ENCODE assay signal across 8 cellular contexts in the genomic region with DNA sequence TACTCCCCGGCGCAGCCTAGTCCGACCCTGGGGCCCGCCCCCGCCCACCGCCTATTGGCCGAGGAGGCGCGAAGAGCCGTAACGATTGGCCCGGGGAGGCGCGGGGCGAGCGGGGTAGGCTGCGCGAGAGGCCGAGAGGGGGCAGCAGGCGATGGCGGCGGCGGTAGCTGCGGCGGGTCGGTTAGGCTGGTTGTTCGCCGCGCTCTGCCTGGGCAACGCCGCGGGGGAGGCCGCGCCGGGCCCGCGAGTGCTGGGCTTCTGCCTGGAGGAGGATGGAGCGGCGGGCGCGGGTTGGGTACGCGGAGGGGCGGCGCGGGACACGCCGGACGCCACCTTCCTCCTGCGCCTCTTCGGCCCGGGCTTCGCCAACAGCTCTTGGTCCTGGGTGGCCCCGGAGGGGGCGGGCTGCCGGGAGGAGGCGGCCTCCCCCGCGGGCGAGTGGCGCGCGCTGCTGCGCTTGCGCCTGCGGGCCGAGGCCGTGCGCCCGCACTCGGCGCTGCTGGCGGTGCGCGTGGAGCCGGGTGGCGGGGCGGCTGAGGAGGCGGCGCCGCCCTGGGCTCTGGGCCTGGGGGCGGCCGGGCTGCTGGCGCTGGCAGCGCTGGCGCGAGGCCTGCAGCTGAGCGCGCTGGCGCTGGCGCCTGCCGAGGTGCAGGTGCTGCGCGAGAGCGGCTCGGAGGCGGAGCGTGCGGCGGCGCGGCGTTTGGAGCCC. TPM values are rescaled to one million over a fixed set of nuclear protein-coding genes. Genes with fewer than 3 reads are reported as not detected.
DNase-seq lines count a peak whose midpoint lies in the region; ATAC-seq and TF ChIP-seq lines count a peak whose summit lies in the region.

A gene (plus strand): TSS at position 142 of the 709 bp plus-strand sequence. CDS start 10 bp downstream, at position 152.

- 0% methylated on average over 49 of the region's 103 CpGs; no CpG with 5 or more reads in 1 of the 2 experiments for WGBS in IMR-90 (ENCODE audit: extremely low coverage in 2 of 2, insufficient read length in 1 of 2), 2 experiments

- peaks cover 9% of the 10 kb centered on the region for H3K9me1 ChIP-seq in IMR-90 (ENCODE audit: insufficient read depth, low read length)

- no peak within 1 kb of the TSS for H4K5ac ChIP-seq in IMR-90 (ENCODE audit: low read depth, low read length)

- H2BK5ac ChIP-seq in IMR-90 (ENCODE audit: low read depth, low read length, poor library complexity, severe bottlenecking), result peak within 1 kb of the TSS; percentile 80

- H2AK9ac ChIP-seq in IMR-90 (replicated peaks; ENCODE audit: low read depth, low read length, poor library complexity), result peak within 1 kb of the TSS; percentile 93

- peak within 1 kb of the TSS in 1 of 2 experiments; percentile 52; a peak in 1 of 4 replicates for H4K8ac ChIP-seq in IMR-90 (ENCODE audit: low read depth in 2 of 2, low read length in 2 of 2)

- no peak for TF ChIP-seq POLR2A in IMR-90 (IDR thresholded peaks at IDR 0.05; ENCODE audit: low read depth, low read length)

- H3K27ac ChIP-seq in IMR-90 (ENCODE audit: insufficient read depth, low read length), result peak within 1 kb of the TSS; percentile 60
- H3K27ac ChIP-seq in OCI-LY3 (ENCODE audit: low read length), result peak within 1 kb of the TSS; percentile 70

- H3K4me3 ChIP-seq in IMR-90 (ENCODE audit: insufficient read depth, low read depth, low read length) (peak within 1 kb of the TSS; percentile 69), OCI-LY3 (ENCODE audit: low read length) (peak within 1 kb of the TSS; percentile 85), mucosa of descending colon (peak within 1 kb of the TSS; percentile 42)

- H3K9ac ChIP-seq in IMR-90 (ENCODE audit: low read depth, low read length), result peak within 1 kb of the TSS; percentile 57
- peak within 1 kb of the TSS; percentile 78 for H3K9ac ChIP-seq in OCI-LY3 (ENCODE audit: low read length)

- H3K23ac ChIP-seq in IMR-90 (ENCODE audit: low read depth, low read length), result peak within 1 kb of the TSS; percentile 98

- DNase-seq in DMS153 treated with DMSO at 0.1 percent for 48 hours (lab: John Stamatoyannopoulos, UW; ENCODE audit: unreplicated experiment), result peak; percentile 82
- DNase-seq in IMR-90, result peak; percentile 88
- peak; percentile 98 for DNase-seq in activated CD8-positive, alpha-beta memory T cell treated with anti-CD3 and anti-CD28 coated beads, Interleukin-2, amount 50 U/mL, for 48 hours
- peak; percentile 100 for DNase-seq in epidermal melanocyte (ENCODE audit: insufficient read length, low spot score)
- peak; percentile 98 for DNase-seq in mucosa of descending colon
- DNase-seq in stimulated activated CD8-positive, alpha-beta memory T cell treated with anti-CD3 and anti-CD28 coated beads, Interleukin-4, amount 100 ng/mL, for 1 hour (ENCODE audit: low read depth in 2 of 2, low spot score in 1 of 2), result peak; percentile 84 to 92

- intact Hi-C loops in IMR-90 (cut with micrococcal nuclease), result loop anchor here (1.0 kb wide), 1 partner anchor 144 kb away; no protein-coding TSS in a partner anchor
- intact Hi-C loops in mucosa of descending colon (cut with DNase I, micrococcal nuclease), result no loop called here

- no peaks in the 10 kb centered on the region for H3K27me3 ChIP-seq in IMR-90 (ENCODE audit: control insufficient read depth, insufficient read depth, low read length)
- no peaks in the 10 kb centered on the region for H3K27me3 ChIP-seq in OCI-LY3 (ENCODE audit: low read depth, low read length)

- dilution Hi-C loops in IMR-90 (cut with HindIII; ENCODE audit: low sequenced_read_pairs, unreplicated experiment), result no loop called here

- TF ChIP-seq CTCF in IMR-90 (conservative IDR thresholded peaks at IDR 0.05; ENCODE audit: low read depth, low read length), result peak; percentile 59
- TF ChIP-seq CTCF in OCI-LY3 (IDR thresholded peaks at IDR 0.05; ENCODE audit: low read depth, low read length), result peak; percentile 36
- TF ChIP-seq CTCF in mucosa of descending colon (IDR thresholded peaks at IDR 0.05), result peak; percentile 84

- CTCF ChIA-PET in IMR-90 (lab: Yijun Ruan, JAX), result no interaction called here

- ATAC-seq in GM21529 (IDR thresholded peaks at IDR 0.05; ENCODE audit: unreplicated experiment), result peak; percentile 85
- peak; percentile 96 for ATAC-seq in IMR-90 (ENCODE audit: low read depth)
- ATAC-seq in mucosa of descending colon, result peak; percentile 90

- H4K91ac ChIP-seq in IMR-90 (ENCODE audit: insufficient read depth, low read depth, low read length), result peak within 1 kb of the TSS; percentile 14; the same call in 1 of the 2 replicates

- no peak within 1 kb of the TSS for H2BK20ac ChIP-seq in IMR-90 (ENCODE audit: low read depth, low read length)

- POLR2A ChIA-PET in IMR-90 (lab: Charles Lee; ENCODE audit: unreplicated experiment), result no interaction called here

- peak within 1 kb of the TSS; percentile 99 for H2AFZ ChIP-seq in IMR-90 (replicated peaks; ENCODE audit: low read length, poor library complexity)
- peak within 1 kb of the TSS; percentile 91 for H2AFZ ChIP-seq in OCI-LY3 (ENCODE audit: low read depth, low read length)

- H3K36me3 ChIP-seq in IMR-90 (ENCODE audit: control insufficient read depth, insufficient read depth, low read length) (peaks cover 3% of the 10 kb centered on the region; the same call in 1 of the 2 replicates), OCI-LY3 (replicated peaks; ENCODE audit: low read depth, low read length) (peaks cover 4% of the 10 kb centered on the region), mucosa of descending colon (ENCODE audit: low read depth) (no peaks in the 10 kb centered on the region)

- no peak within 1 kb of the TSS for H2BK15ac ChIP-seq in IMR-90 (ENCODE audit: low read depth, low read length)

- H3K4me2 ChIP-seq in IMR-90 (ENCODE audit: low read depth, low read length) (peak within 1 kb of the TSS; percentile 99), OCI-LY3 (ENCODE audit: low read length) (peak within 1 kb of the TSS; percentile 96)

- H3K18ac ChIP-seq in IMR-90 (ENCODE audit: low read depth, low read length), result no peak within 1 kb of the TSS

- H3K9me3 ChIP-seq in IMR-90 (ENCODE audit: control insufficient read depth, insufficient read depth, low read length), result no peaks in the 10 kb centered on the region
- H3K9me3 ChIP-seq in OCI-LY3 (ENCODE audit: insufficient read depth, low read length), result no peaks in the 10 kb centered on the region
- H3K9me3 ChIP-seq in mucosa of descending colon, result no peaks in the 10 kb centered on the region

- H3K79me2 ChIP-seq in OCI-LY3 (ENCODE audit: low read length), result peaks cover 26% of the 10 kb centered on the region

- H3K56ac ChIP-seq in IMR-90 (ENCODE audit: extremely low read depth, insufficient read depth, low read length), result no peak within 1 kb of the TSS

- peaks cover 39% of the 10 kb centered on the region for H4K20me1 ChIP-seq in IMR-90 (ENCODE audit: insufficient read depth, low read length)
- H4K20me1 ChIP-seq in OCI-LY3 (ENCODE audit: insufficient read depth, low read length), result peaks cover 20% of the 10 kb centered on the region; the same call in 1 of the 2 replicates

- H3K4ac ChIP-seq in IMR-90 (ENCODE audit: low read depth, low read length), result no peak within 1 kb of the TSS

- H3K79me1 ChIP-seq in IMR-90 (ENCODE audit: low read depth in 1 of 2, low read length in 2 of 2), result peaks cover 17 to 35% of the 10 kb centered on the region in 2 experiments

- BruUV-seq in IMR-90 (replicated peaks; lab: Mats Ljungman, UMichigan), result no TSS peak

- no peak within 1 kb of the TSS; the same call in 1 of the 2 replicates for H2AK5ac ChIP-seq in IMR-90 (ENCODE audit: low read depth, low read length)

- TF ChIP-seq RAD21 in IMR-90 (IDR thresholded peaks at IDR 0.05; ENCODE audit: low read length), result peak; percentile 31

- in situ Hi-C loops in IMR-90 (cut with MboI; ENCODE audit: low sequenced_read_pairs), result no loop called here

- H2BK120ac ChIP-seq in IMR-90 (ENCODE audit: low read depth, low read length), result peak within 1 kb of the TSS; percentile 66

- H3K14ac ChIP-seq in IMR-90 (replicated peaks; ENCODE audit: low read depth, low read length), result peak within 1 kb of the TSS; percentile 59; the same call in 1 of the 2 replicates

- peaks cover 12% of the 10 kb centered on the region for H3K4me1 ChIP-seq in IMR-90 (ENCODE audit: control insufficient read depth, insufficient read depth, low read length)
- H3K4me1 ChIP-seq in OCI-LY3 (ENCODE audit: low read length), result peaks cover 13% of the 10 kb centered on the region
- peaks cover 44% of the 10 kb centered on the region for H3K4me1 ChIP-seq in mucosa of descending colon (ENCODE audit: low read depth)

TF ChIP-seq in IMR-90, 13 proteins besides CTCF, POLR2A, EP300 and RAD21:
- TF ChIP-seq CHD1 (IDR thresholded peaks at IDR 0.05; ENCODE audit: low read depth, low read length), result no peak
- TF ChIP-seq RFX5 (IDR thresholded peaks at IDR 0.05; ENCODE audit: low read depth, low read length), result no peak
- peak; percentile 26; the same call in 1 of the 2 replicates for TF ChIP-seq SMC3 (IDR thresholded peaks at IDR 0.05; ENCODE audit: low read depth, low read length)
- TF ChIP-seq BHLHE40 (IDR thresholded peaks at IDR 0.05; ENCODE audit: low read depth, low read length), result peak; percentile 15; the same call in 1 of the 2 replicates
- peak; percentile 61; the same call in 1 of the 2 replicates for TF ChIP-seq MAZ (IDR thresholded peaks at IDR 0.05; ENCODE audit: borderline replicate concordance, low read depth, low read length)
- TF ChIP-seq, protein P1, sequence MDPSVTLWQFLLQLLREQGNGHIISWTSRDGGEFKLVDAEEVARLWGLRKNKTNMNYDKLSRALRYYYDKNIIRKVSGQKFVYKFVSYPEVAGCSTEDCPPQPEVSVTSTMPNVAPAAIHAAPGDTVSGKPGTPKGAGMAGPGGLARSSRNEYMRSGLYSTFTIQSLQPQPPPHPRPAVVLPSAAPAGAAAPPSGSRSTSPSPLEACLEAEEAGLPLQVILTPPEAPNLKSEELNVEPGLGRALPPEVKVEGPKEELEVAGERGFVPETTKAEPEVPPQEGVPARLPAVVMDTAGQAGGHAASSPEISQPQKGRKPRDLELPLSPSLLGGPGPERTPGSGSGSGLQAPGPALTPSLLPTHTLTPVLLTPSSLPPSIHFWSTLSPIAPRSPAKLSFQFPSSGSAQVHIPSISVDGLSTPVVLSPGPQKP (IDR thresholded peaks at IDR 0.05; ENCODE audit: borderline replicate concordance, low read depth, low read length), result no peak

RNA-seq across cellular contexts. Expression of the gene that starts here (rescaled TPM):
- total RNA-seq in IMR-90 (2012; rRNA removed) (2.2 and 2.3 TPM in 2 replicates), mucosa of descending colon (10 to 100 TPM; 21.2 to 35.5 (median 33.4) TPM)
- polyA plus RNA-seq in IMR-90 (2012; rRNA removed), result 6.1 and 6.3 TPM in 2 replicates
- 4.7 and 6.3 TPM in 2 replicates for polyA plus RNA-seq in IMR-90 (2012; cell fraction: cytosol; rRNA removed)
- 7.9 and 10.3 TPM in 2 replicates for polyA plus RNA-seq in IMR-90 (2012; cell fraction: nucleus; rRNA removed; ENCODE audit: low replicate concordance)

Comparison
In these comparisons a context has a peak if more than half of its experiments do, and no peak if none do; other contexts are left out.
1. Peak in every context shown above with its lines: DNase-seq, ATAC-seq, H3K4me3 ChIP-seq and H3K27ac ChIP-seq.